Comparison of ENCODE assay signal across 12 cellular contexts in the genomic region with DNA sequence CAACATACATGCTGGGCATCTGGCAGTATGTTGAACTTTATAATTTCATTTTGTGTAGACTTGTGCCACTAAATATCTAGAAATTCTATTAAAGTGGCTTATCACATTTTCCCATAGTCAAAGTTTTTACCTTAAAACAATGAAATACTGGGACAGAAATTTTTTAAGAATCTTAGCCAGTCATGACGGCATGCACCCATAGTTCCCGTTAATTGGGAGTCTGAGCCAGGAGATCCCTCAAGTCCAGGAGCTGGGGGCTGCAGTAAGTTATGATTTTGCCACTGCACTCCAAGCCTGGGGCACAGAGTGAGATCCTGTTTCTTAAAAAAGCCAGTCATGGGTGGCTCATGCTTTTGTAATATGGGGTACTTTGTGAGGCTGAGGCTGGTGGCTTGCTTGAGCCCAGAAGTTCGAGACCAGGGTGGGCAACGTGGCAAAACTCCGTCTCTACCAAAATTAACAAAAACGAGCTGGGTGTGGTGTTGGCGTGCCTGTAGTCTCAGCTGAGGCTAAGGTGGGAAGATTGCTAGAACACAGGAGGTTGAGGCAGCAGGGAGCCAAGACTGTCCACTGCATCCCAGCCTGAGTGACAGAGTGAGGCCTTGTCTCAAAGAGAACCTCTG. TPM values are rescaled to one million over a fixed set of nuclear protein-coding genes. Genes with fewer than 3 reads are reported as not detected.
DNase-seq lines count a peak whose midpoint lies in the region; ATAC-seq and TF ChIP-seq lines count a peak whose summit lies in the region.
"Had no signal": no experiment of that assay in that cellular context is flagged by ENCODE, and none has a peak within 500 bp of the region (broad histone marks: within the 10 kb centered on the region; RNA-seq: fewer than 3 reads in every experiment).

No MANE protein-coding gene starts in this region.

- no peaks in the 10 kb centered on the region for H3K9me2 ChIP-seq in Karpas-422 (replicated peaks; ENCODE audit: insufficient read depth, low read length)

- intact Hi-C loops in posterior vena cava (cut with DNase I): no loop called here
- intact Hi-C loops in testis (cut with DNase I; ENCODE audit: low total_unique reads): no loop called here

- ATAC-seq in DND-41 (ENCODE audit: insufficient read depth, low read depth) (no peak), HG03139 (IDR thresholded peaks at IDR 0.05; ENCODE audit: unreplicated experiment) (no peak)
- ATAC-seq in activated naive CD8-positive, alpha-beta T cell treated with anti-CD3 and anti-CD28 coated beads, Interleukin-2, amount 50 U/mL, for 24 hours: no peak

- H3K36me3 ChIP-seq in DND-41 (ENCODE audit: insufficient read depth, low read length): peaks cover 74% of the 10 kb centered on the region
- peaks cover 60% of the 10 kb centered on the region for H3K36me3 ChIP-seq in Karpas-422 (ENCODE audit: insufficient read depth, low read length)
- no peaks in the 10 kb centered on the region for H3K36me3 ChIP-seq in testis (ENCODE audit: low read depth, missing control alignments)

- H3K9me3 Mint-ChIP-seq in activated naive CD8-positive, alpha-beta T cell treated with anti-CD3 and anti-CD28 coated beads, Interleukin-2, amount 50 U/mL, for 24 hours: no peaks in the 10 kb centered on the region
- H3K9me3 Mint-ChIP-seq in nephron: no peaks in the 10 kb centered on the region

- no peaks in the 10 kb centered on the region for H3K27me3 Mint-ChIP-seq in activated naive CD8-positive, alpha-beta T cell treated with anti-CD3 and anti-CD28 coated beads, Interleukin-2, amount 50 U/mL, for 24 hours
- H3K27me3 Mint-ChIP-seq in nephron (ENCODE audit: low read depth): no peaks in the 10 kb centered on the region

- H3K4me1 ChIP-seq in DND-41 (ENCODE audit: insufficient read depth, low read length) (peaks cover 48% of the 10 kb centered on the region), Karpas-422 (ENCODE audit: low read length) (peaks cover 30% of the 10 kb centered on the region), testis (peaks cover 5% of the 10 kb centered on the region)

- H3K27ac Mint-ChIP-seq in activated naive CD8-positive, alpha-beta T cell treated with anti-CD3 and anti-CD28 coated beads, Interleukin-2, amount 50 U/mL, for 24 hours: peak overlapping the region; percentile 97
- no peak overlapping the region for H3K27ac Mint-ChIP-seq in nephron

- H3K4me2 ChIP-seq in DND-41 (ENCODE audit: insufficient read depth, low read length): peak overlapping the region; percentile 99; the same call in 1 of the 2 replicates
- peak overlapping the region; percentile 10 for H3K4me2 ChIP-seq in Karpas-422 (ENCODE audit: low read depth, low read length, poor library complexity, severe bottlenecking)

- H3K79me2 ChIP-seq in DND-41 (ENCODE audit: insufficient read depth, low read length): peaks cover 54% of the 10 kb centered on the region
- H3K79me2 ChIP-seq in Karpas-422 (ENCODE audit: low read length): peaks cover 20% of the 10 kb centered on the region

- H3K9ac ChIP-seq in DND-41 (ENCODE audit: low read depth, low read length): 0 out of 2 replicates have a peak overlapping the region, but pooled peaks have one; percentile 11
- H3K9ac ChIP-seq in Karpas-422 (ENCODE audit: low read length): no peak overlapping the region

- H2AFZ ChIP-seq in DND-41 (ENCODE audit: low read depth, low read length) (no peak overlapping the region), Karpas-422 (ENCODE audit: low read length) (no peak overlapping the region)

- no peak for TF ChIP-seq POLR2A in testis (IDR thresholded peaks at IDR 0.05)

- H3K27me3 ChIP-seq in DND-41 (ENCODE audit: insufficient read depth, low read length, poor library complexity) (no peaks in the 10 kb centered on the region), Karpas-422 (ENCODE audit: low read length) (no peaks in the 10 kb centered on the region), testis (no peaks in the 10 kb centered on the region)

- H3K9me3 ChIP-seq in DND-41 (ENCODE audit: insufficient read depth, low read length, severe bottlenecking) (no peaks in the 10 kb centered on the region), Karpas-422 (ENCODE audit: low read length) (no peaks in the 10 kb centered on the region), testis (no peaks in the 10 kb centered on the region)
- H3K9me3 ChIP-seq: left ventricle myocardium inferior had no signal

- DNase-seq in DND-41: no peak
- DNase-seq in Karpas-422: peak; percentile 41
- no peak for DNase-seq in activated naive CD8-positive, alpha-beta T cell treated with anti-CD3 and anti-CD28 coated beads, Interleukin-2, amount 50 U/mL, for 24 hours
- DNase-seq in activated CD4-positive, CD25-positive, alpha-beta regulatory T cell treated with anti-CD3 and anti-CD28 coated beads, Interleukin-2, amount 50 U/mL, for 72 hours: no peak
- DNase-seq in posterior vena cava (ENCODE audit: low spot score): no peak
- no peak for DNase-seq in testis
- DNase-seq: activated CD4-positive, CD25-positive, alpha-beta regulatory T cell; EL; left ventricle myocardium inferior; NCI-H146 had no signal

- TF ChIP-seq CTCF in DND-41 (IDR thresholded peaks at IDR 0.05; ENCODE audit: borderline replicate concordance, extremely low read depth, low read length, poor library complexity, severe bottlenecking) (no peak), nephron (IDR thresholded peaks at IDR 0.05; ENCODE audit: unreplicated experiment in 3 of 3) (no peak), testis (IDR thresholded peaks at IDR 0.05) (no peak)

- H3K27ac ChIP-seq in DND-41 (ENCODE audit: low read length) (no peak overlapping the region), Karpas-422 (ENCODE audit: low read length) (no peak overlapping the region), testis (no peak overlapping the region)
- H3K27ac ChIP-seq: left ventricle myocardium inferior had no signal

- peaks cover 78% of the 10 kb centered on the region for H4K20me1 ChIP-seq in DND-41 (ENCODE audit: insufficient read depth, low read length)
- H4K20me1 ChIP-seq in Karpas-422 (ENCODE audit: insufficient read depth, low read depth, low read length): peaks cover 32% of the 10 kb centered on the region; the same call in 1 of the 2 replicates

- H3K4me3 ChIP-seq in DND-41 (ENCODE audit: low read depth in 1 of 2, low read length in 2 of 2) (peak overlapping the region in 1 of 2 experiments; percentile 99; a peak in 1 of 4 replicates), Karpas-422 (ENCODE audit: low read length) (no peak overlapping the region), testis (no peak overlapping the region)
- H3K4me3 ChIP-seq: left ventricle myocardium inferior had no signal

- H3K36me3 Mint-ChIP-seq in activated naive CD8-positive, alpha-beta T cell treated with anti-CD3 and anti-CD28 coated beads, Interleukin-2, amount 50 U/mL, for 24 hours (ENCODE audit: low read depth): peaks cover 78% of the 10 kb centered on the region
- peaks cover 59% of the 10 kb centered on the region for H3K36me3 Mint-ChIP-seq in nephron (ENCODE audit: low read depth)

- peaks cover 62% of the 10 kb centered on the region for H3K4me1 Mint-ChIP-seq in activated naive CD8-positive, alpha-beta T cell treated with anti-CD3 and anti-CD28 coated beads, Interleukin-2, amount 50 U/mL, for 24 hours
- peaks cover 23% of the 10 kb centered on the region for H3K4me1 Mint-ChIP-seq in nephron

- peak overlapping the region; percentile 98 for H3K4me3 Mint-ChIP-seq in activated naive CD8-positive, alpha-beta T cell treated with anti-CD3 and anti-CD28 coated beads, Interleukin-2, amount 50 U/mL, for 24 hours
- peak overlapping the region in 2 of 3 experiments; percentile 64 to 66 for H3K4me3 Mint-ChIP-seq in nephron

- WGBS in testis, 2 donors: 67 to 72% methylated on average over 7 of the region's 7 CpGs

RNA-seq across cellular contexts. Expression of gene RPSA, which starts 3.1 kb away (rescaled TPM):
- total RNA-seq in Karpas-422 (2014; rRNA removed; shearing (Covaris generic); ENCODE audit: low replicate concordance): 2,449 and 2,497 TPM in 2 replicates
- total RNA-seq in posterior vena cava (100 to 1,000 TPM; 674 to 783 TPM), testis (100 to 1,000 TPM; 387 to 661 TPM)
- 858 TPM for polyA plus RNA-seq in testis (ENCODE audit: insufficient read depth, low read depth, low replicate concordance)

RNA-seq across cellular contexts. Expression of gene SLC25A38, which starts 26.5 kb away (rescaled TPM):
- 38.5 and 54.6 TPM in 2 replicates for total RNA-seq in Karpas-422 (2014; rRNA removed; shearing (Covaris generic); ENCODE audit: low replicate concordance)
- total RNA-seq in posterior vena cava (10 to 100 TPM; 14.3 to 14.9 TPM), testis (10 to 100 TPM; 46.1 to 52.9 TPM)
- polyA plus RNA-seq in testis (ENCODE audit: insufficient read depth, low read depth, low replicate concordance): 41.8 TPM

RNA-seq across cellular contexts. Expression of gene MOBP, which starts 57.9 kb away (rescaled TPM):
- total RNA-seq in Karpas-422 (2014; rRNA removed; shearing (Covaris generic); ENCODE audit: low replicate concordance): not detected in 2 replicates
- total RNA-seq in posterior vena cava (under 1 TPM in 1 of 2 donors, not detected in 1; 0.19 TPM), testis (1 to 10 TPM; 5.6 to 8.5 TPM)
- 19.5 TPM for polyA plus RNA-seq in testis (ENCODE audit: insufficient read depth, low read depth, low replicate concordance)
- total RNA-seq: left ventricle myocardium inferior had no signal
